ENCODE assay signal across 1 cellular context in the genomic region with DNA sequence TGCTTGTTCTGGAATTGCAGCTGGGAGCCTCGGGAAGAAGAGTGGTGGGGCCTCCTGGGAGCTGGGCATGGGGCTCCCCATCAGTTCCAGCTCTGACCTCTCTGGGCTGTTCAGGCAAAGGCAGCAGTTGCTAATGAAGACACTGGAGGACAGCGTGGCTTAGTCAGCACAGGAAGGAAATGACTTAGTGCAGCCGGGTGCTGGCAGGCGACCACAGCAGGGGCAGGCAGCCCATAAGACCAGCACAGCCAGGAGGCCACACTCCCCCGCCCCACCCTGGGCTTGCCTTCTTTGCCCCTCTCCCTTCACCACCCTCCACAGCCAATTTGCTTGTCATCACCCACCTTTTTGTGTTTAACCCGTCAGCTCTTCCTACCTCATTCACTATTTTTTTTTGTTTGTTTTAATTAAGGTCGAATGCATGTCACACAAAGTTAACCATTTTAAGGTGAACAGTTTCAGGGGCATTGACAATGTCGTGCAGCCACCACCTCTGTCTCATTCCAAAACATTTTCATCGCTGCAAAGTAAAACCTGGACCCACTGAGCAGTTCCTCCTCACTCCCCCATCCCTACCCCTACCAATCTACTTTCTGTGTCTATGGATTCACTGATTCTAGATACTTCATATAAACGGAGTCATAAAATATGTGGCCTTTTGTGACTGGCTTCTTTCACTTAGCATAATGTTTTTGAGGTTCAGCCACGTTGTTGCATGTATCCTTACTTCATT.
TF ChIP-seq lines count a peak whose summit lies in the region.

No MANE protein-coding gene starts in this region.

TF ChIP-seq in GM23338, 12 proteins besides CTCF, POLR2A, EP300 and RAD21 (continued from another document):
- TF ChIP-seq, protein P1, sequence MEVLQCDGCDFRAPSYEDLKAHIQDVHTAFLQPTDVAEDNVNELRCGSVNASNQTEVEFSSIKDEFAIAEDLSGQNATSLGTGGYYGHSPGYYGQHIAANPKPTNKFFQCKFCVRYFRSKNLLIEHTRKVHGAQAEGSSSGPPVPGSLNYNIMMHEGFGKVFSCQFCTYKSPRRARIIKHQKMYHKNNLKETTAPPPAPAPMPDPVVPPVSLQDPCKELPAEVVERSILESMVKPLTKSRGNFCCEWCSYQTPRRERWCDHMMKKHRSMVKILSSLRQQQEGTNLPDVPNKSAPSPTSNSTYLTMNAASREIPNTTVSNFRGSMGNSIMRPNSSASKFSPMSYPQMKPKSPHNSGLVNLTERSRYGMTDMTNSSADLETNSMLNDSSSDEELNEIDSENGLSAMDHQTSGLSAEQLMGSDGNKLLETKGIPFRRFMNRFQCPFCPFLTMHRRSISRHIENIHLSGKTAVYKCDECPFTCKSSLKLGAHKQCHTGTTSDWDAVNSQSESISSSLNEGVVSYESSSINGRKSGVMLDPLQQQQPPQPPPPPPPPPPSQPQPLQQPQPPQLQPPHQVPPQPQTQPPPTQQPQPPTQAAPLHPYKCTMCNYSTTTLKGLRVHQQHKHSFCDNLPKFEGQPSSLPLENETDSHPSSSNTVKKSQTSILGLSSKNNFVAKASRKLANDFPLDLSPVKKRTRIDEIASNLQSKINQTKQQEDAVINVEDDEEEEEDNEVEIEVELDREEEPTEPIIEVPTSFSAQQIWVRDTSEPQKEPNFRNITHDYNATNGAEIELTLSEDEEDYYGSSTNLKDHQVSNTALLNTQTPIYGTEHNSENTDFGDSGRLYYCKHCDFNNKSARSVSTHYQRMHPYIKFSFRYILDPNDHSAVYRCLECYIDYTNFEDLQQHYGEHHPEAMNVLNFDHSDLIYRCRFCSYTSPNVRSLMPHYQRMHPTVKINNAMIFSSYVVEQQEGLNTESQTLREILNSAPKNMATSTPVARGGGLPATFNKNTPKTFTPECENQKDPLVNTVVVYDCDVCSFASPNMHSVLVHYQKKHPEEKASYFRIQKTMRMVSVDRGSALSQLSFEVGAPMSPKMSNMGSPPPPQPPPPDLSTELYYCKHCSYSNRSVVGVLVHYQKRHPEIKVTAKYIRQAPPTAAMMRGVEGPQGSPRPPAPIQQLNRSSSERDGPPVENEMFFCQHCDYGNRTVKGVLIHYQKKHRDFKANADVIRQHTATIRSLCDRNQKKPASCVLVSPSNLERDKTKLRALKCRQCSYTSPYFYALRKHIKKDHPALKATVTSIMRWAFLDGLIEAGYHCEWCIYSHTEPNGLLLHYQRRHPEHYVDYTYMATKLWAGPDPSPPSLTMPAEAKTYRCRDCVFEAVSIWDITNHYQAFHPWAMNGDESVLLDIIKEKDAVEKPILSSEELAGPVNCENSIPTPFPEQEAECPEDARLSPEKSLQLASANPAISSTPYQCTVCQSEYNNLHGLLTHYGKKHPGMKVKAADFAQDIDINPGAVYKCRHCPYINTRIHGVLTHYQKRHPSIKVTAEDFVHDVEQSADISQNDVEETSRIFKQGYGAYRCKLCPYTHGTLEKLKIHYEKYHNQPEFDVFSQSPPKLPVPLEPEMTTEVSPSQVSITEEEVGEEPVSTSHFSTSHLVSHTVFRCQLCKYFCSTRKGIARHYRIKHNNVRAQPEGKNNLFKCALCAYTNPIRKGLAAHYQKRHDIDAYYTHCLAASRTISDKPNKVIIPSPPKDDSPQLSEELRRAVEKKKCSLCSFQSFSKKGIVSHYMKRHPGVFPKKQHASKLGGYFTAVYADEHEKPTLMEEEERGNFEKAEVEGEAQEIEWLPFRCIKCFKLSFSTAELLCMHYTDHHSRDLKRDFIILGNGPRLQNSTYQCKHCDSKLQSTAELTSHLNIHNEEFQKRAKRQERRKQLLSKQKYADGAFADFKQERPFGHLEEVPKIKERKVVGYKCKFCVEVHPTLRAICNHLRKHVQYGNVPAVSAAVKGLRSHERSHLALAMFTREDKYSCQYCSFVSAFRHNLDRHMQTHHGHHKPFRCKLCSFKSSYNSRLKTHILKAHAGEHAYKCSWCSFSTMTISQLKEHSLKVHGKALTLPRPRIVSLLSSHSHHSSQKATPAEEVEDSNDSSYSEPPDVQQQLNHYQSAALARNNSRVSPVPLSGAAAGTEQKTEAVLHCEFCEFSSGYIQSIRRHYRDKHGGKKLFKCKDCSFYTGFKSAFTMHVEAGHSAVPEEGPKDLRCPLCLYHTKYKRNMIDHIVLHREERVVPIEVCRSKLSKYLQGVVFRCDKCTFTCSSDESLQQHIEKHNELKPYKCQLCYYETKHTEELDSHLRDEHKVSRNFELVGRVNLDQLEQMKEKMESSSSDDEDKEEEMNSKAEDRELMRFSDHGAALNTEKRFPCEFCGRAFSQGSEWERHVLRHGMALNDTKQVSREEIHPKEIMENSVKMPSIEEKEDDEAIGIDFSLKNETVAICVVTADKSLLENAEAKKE (CRISPR knock-in tag; IDR thresholded peaks at IDR 0.05) = no peak
- TF ChIP-seq STAT1 (IDR thresholded peaks at IDR 0.05; ENCODE audit: unreplicated experiment) (no peak), NANOG (IDR thresholded peaks at IDR 0.05; ENCODE audit: borderline replicate concordance) (no peak), EZH2 (IDR thresholded peaks at IDR 0.05; ENCODE audit: low read depth, unreplicated experiment) (no peak), POLR2AphosphoS5 (IDR thresholded peaks at IDR 0.05; ENCODE audit: low read depth) (no peak), CREB1 (CRISPR knock-in tag; IDR thresholded peaks at IDR 0.05; ENCODE audit: low read depth) (no peak)
- TF ChIP-seq, protein P2, sequence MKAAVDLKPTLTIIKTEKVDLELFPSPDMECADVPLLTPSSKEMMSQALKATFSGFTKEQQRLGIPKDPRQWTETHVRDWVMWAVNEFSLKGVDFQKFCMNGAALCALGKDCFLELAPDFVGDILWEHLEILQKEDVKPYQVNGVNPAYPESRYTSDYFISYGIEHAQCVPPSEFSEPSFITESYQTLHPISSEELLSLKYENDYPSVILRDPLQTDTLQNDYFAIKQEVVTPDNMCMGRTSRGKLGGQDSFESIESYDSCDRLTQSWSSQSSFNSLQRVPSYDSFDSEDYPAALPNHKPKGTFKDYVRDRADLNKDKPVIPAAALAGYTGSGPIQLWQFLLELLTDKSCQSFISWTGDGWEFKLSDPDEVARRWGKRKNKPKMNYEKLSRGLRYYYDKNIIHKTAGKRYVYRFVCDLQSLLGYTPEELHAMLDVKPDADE (IDR thresholded peaks at IDR 0.05) = no peak
TF ChIP-seq in GM23338: peak in this region for 0.
